ENCODE assay signal across 8 cellular contexts in the genomic region with DNA sequence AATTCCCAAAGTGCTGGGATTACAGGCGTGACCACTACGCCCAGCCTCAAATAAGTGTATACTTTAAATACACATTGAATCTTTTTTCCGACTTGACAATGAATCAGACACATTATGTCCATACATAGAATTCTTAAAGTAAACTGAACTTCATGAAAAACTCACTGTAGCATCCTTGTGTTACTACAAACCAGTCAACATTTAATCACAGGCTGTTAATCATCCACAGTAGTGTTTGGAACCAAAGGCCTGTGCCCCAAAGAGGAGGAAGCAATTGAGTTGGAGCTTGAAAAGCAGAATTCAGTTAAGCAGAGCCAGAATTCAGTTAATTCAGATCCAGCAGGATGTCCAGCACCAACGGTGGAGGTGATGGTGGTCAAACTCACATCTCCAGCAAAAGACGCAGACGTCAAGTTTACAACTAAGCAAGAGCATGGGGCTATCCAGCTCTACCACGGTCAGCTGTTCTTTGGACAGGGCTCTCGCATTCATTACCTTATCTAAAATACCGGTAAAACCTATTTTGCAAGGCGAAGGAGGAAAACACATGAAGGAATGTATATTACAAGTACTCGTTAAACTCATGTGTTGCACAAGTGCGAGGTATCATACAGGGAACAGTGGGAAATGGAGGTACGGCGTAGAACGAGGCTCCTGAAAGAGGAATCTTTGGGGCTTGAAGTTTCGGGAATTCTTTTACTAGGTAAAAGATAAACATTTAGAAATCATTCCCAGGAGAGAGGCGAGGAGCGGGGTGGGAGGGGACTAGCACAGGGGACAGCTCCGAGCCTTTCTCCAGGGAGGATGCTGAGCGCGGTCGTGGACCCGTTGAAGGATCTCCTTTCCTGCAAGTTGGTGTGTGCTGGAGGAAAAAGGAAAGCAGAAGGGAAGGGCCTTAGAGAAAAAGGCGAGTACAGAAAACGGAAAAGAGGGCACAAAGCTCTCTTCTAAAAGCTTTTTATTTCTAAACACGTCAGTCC. TPM values are rescaled to one million over a fixed set of nuclear protein-coding genes. Genes with fewer than 3 reads are reported as not detected.
DNase-seq lines count a peak whose midpoint lies in the region; ATAC-seq and TF ChIP-seq lines count a peak whose summit lies in the region.

No MANE protein-coding gene starts in this region.

- peak overlapping the region; percentile 99 for H2AFZ ChIP-seq in GM23248

- 0 out of 2 replicates have a peak, but pooled peaks cover 4% of the 10 kb centered on the region for H4K20me1 ChIP-seq in GM23248 (ENCODE audit: insufficient read depth)

- H3K9me2 ChIP-seq in GM23248 (ENCODE audit: insufficient read depth): no peaks in the 10 kb centered on the region

- H3K4me1 Mint-ChIP-seq in natural killer cell treated with Interleukin-12 subunit alpha and Interleukin-12 subunit beta and Interleukin-15 and Interleukin-18, amount 100 ng/mL, for 72 hours (ENCODE audit: low read depth in 2 of 2): peaks cover 42 to 45% of the 10 kb centered on the region in 2 donors

- H3K36me3 ChIP-seq in GM23248 (ENCODE audit: low read depth) (0 out of 2 replicates have a peak, but pooled peaks cover 6% of the 10 kb centered on the region), esophagus muscularis mucosa (peaks cover 0 to 23% (median 5%) of the 10 kb centered on the region in 4 donors)

- peak overlapping the region; percentile 92 for H3K4me3 ChIP-seq in GM23248
- H3K4me3 ChIP-seq in esophagus muscularis mucosa: peak overlapping the region; percentile 80 to 93 (median 89)

- H3K9me3 Mint-ChIP-seq in natural killer cell treated with Interleukin-12 subunit alpha and Interleukin-12 subunit beta and Interleukin-15 and Interleukin-18, amount 100 ng/mL, for 72 hours: no peaks in the 10 kb centered on the region

- H3K27ac ChIP-seq in GM23248: peak overlapping the region; percentile 98
- H3K27ac ChIP-seq in esophagus muscularis mucosa (replicated peaks in 1 of 4): peak overlapping the region; percentile 92 to 99 (median 95)

- in situ Hi-C loops in GM23248 (cut with MboI): no loop called here

- peak overlapping the region; percentile 97 for H3K4me2 ChIP-seq in GM23248 (ENCODE audit: unreplicated experiment)

- 16% methylated on average over 26 of the region's 26 CpGs for WGBS in GM23248 (ENCODE audit: low coverage in 1 of 2, low lambda C conversion rate in 2 of 2, missing lambda C conversion rate in 2 of 2), 2 experiments
- 10% methylated on average over 26 of the region's 26 CpGs for whole genome bisulfite sequencing in esophagus muscularis mucosa

- peaks cover 7% of the 10 kb centered on the region; the same call in 1 of the 2 replicates for H3F3A ChIP-seq in GM23248 (ENCODE audit: insufficient read depth)

- no peak for TF ChIP-seq CTCF in esophagus muscularis mucosa (IDR thresholded peaks at IDR 0.05)

- H3K4me3 Mint-ChIP-seq in natural killer cell treated with Interleukin-12 subunit alpha and Interleukin-12 subunit beta and Interleukin-15 and Interleukin-18, amount 100 ng/mL, for 72 hours: peak overlapping the region; percentile 95

- peak; percentile 49 for DNase-seq in AG20443 (ENCODE audit: low spot score)
- DNase-seq in GM23248: peak; percentile 65
- peak; percentile 35 for DNase-seq in SK-N-DZ (ENCODE audit: low spot score)
- DNase-seq in esophagus muscularis mucosa (ENCODE audit: extremely low spot score): no peak
- DNase-seq in natural killer cell treated with Interleukin-12 subunit alpha and Interleukin-12 subunit beta and Interleukin-15 and Interleukin-18, amount 100 ng/mL, for 72 hours (ENCODE audit: low spot score): no peak
- no peak for DNase-seq in SKM-1 (lab: John Stamatoyannopoulos, UW; ENCODE audit: unreplicated experiment)

- H3K27ac Mint-ChIP-seq in natural killer cell treated with Interleukin-12 subunit alpha and Interleukin-12 subunit beta and Interleukin-15 and Interleukin-18, amount 100 ng/mL, for 72 hours: peak overlapping the region; percentile 95

- no peak for TF ChIP-seq POLR2A in esophagus muscularis mucosa (IDR thresholded peaks at IDR 0.05; ENCODE audit: low read depth)

- no peaks in the 10 kb centered on the region for H3K36me3 Mint-ChIP-seq in natural killer cell treated with Interleukin-12 subunit alpha and Interleukin-12 subunit beta and Interleukin-15 and Interleukin-18, amount 100 ng/mL, for 72 hours

- H3K27me3 ChIP-seq in GM23248 (replicated peaks; ENCODE audit: insufficient read depth): no peaks in the 10 kb centered on the region
- H3K27me3 ChIP-seq in esophagus muscularis mucosa: no peaks in the 10 kb centered on the region

- H3K4me1 ChIP-seq in GM23248 (ENCODE audit: insufficient read depth): peaks cover 12% of the 10 kb centered on the region
- H3K4me1 ChIP-seq in esophagus muscularis mucosa: peaks cover 29 to 41% (median 37%) of the 10 kb centered on the region in 4 donors

- ATAC-seq in natural killer cell treated with Interleukin-12 subunit alpha and Interleukin-12 subunit beta and Interleukin-15 and Interleukin-18, amount 100 ng/mL, for 72 hours: no peak
- ATAC-seq in GM21367 (IDR thresholded peaks at IDR 0.05; ENCODE audit: unreplicated experiment) (no peak), HG03520 (IDR thresholded peaks at IDR 0.05; ENCODE audit: unreplicated experiment) (no peak)

- peaks cover 77% of the 10 kb centered on the region for H3K79me2 ChIP-seq in GM23248 (ENCODE audit: insufficient read depth)

- intact Hi-C loops in esophagus muscularis mucosa (cut with DNase I): loop anchor here (2.0 kb wide), 1 partner anchor 61 kb away; a partner anchor contains a TSS

- no peak for TF ChIP-seq EP300 in esophagus muscularis mucosa (IDR thresholded peaks at IDR 0.05)

- H3K27me3 Mint-ChIP-seq in natural killer cell treated with Interleukin-12 subunit alpha and Interleukin-12 subunit beta and Interleukin-15 and Interleukin-18, amount 100 ng/mL, for 72 hours: no peaks in the 10 kb centered on the region

- peak overlapping the region; percentile 99 for H3K9ac ChIP-seq in GM23248

- no peaks in the 10 kb centered on the region for H3K9me3 ChIP-seq in GM23248 (ENCODE audit: low read depth)
- H3K9me3 ChIP-seq in esophagus muscularis mucosa: no peaks in the 10 kb centered on the region

RNA-seq across cellular contexts. Expression of a gene that starts 1.0 kb away (rescaled TPM):
- 104 and 115 TPM in 2 replicates for total RNA-seq in GM23248 (2014; rRNA removed; shearing (Covaris generic))
- 80.5 and 81.1 TPM in 2 replicates for polyA plus RNA-seq in GM23248 (2016; fragmentation: Nextera tagmentation; extraction: Ambion mirVana)
- polyA plus RNA-seq in SK-N-DZ (2014; cell fraction: cytosol; rRNA removed): 141 and 161 TPM in 2 replicates
- 63.8 and 68.6 TPM in 2 replicates for polyA plus RNA-seq in SK-N-DZ (2014; cell fraction: nucleus; rRNA removed)
- 10 to 100 TPM; 26.6 to 39.1 (median 33.5) TPM for total RNA-seq in esophagus muscularis mucosa
- 10 to 100 TPM; 34.7 to 36.1 TPM for total RNA-seq in natural killer cell treated with Interleukin-12 subunit alpha and Interleukin-12 subunit beta and Interleukin-15 and Interleukin-18, amount 100 ng/mL, for 72 hours

RNA-seq across cellular contexts. Expression of a gene that starts 1.5 kb away (rescaled TPM):
- total RNA-seq in GM23248 (2014; rRNA removed; shearing (Covaris generic)): 86.0 and 103 TPM in 2 replicates
- 57.6 and 63.6 TPM in 2 replicates for polyA plus RNA-seq in GM23248 (2016; fragmentation: Nextera tagmentation; extraction: Ambion mirVana)
- 87.2 and 95.2 TPM in 2 replicates for polyA plus RNA-seq in SK-N-DZ (2014; cell fraction: cytosol; rRNA removed)
- 113 and 126 TPM in 2 replicates for polyA plus RNA-seq in SK-N-DZ (2014; cell fraction: nucleus; rRNA removed)
- 10 to 100 TPM; 43.4 to 63.1 (median 48.2) TPM for total RNA-seq in esophagus muscularis mucosa
- 10 to 100 TPM; 72.3 to 92.9 TPM for total RNA-seq in natural killer cell treated with Interleukin-12 subunit alpha and Interleukin-12 subunit beta and Interleukin-15 and Interleukin-18, amount 100 ng/mL, for 72 hours

RNA-seq across cellular contexts. Expression of a gene that starts 59.1 kb away (rescaled TPM):
- total RNA-seq in GM23248 (2014; rRNA removed; shearing (Covaris generic)): 23.6 and 26.2 TPM in 2 replicates
- 14.3 and 17.9 TPM in 2 replicates for polyA plus RNA-seq in GM23248 (2016; fragmentation: Nextera tagmentation; extraction: Ambion mirVana)
- polyA plus RNA-seq in SK-N-DZ (2014; cell fraction: cytosol; rRNA removed): not detected in 2 replicates
- polyA plus RNA-seq in SK-N-DZ (2014; cell fraction: nucleus; rRNA removed): 0.02 TPM in 2 replicates
- total RNA-seq in esophagus muscularis mucosa: 1 to 10 TPM in 3 of 4 donors, under 1 TPM in 1; 0.98 to 1.7 (median 1.4) TPM
- under 1 TPM in 1 of 2 donors, not detected in 1; 0.24 TPM for total RNA-seq in natural killer cell treated with Interleukin-12 subunit alpha and Interleukin-12 subunit beta and Interleukin-15 and Interleukin-18, amount 100 ng/mL, for 72 hours

Comparison
In these comparisons a context has a peak if more than half of its experiments do, and no peak if none do; other contexts are left out.
1. DNase-seq: peak in AG20443 (single experiment), GM23248 (single experiment) and SK-N-DZ (single experiment); none in esophagus muscularis mucosa (single experiment), natural killer cell treated with Interleukin-12 subunit alpha and Interleukin-12 subunit beta and Interleukin-15 and Interleukin-18, amount 100 ng/mL, for 72 hours (single experiment) and SKM-1 (single experiment).